ENCODE assay signal across 8 cellular contexts in genomic region chr10:93288679-93289634, GRCh38.
DNase-seq lines count a peak whose midpoint lies in the region; ATAC-seq and TF ChIP-seq lines count a peak whose summit lies in the region.

No MANE protein-coding gene starts in this region.

- H3K36me3 Mint-ChIP-seq in activated T-cell treated with anti-CD3 and anti-CD28 coated beads, Interleukin-2, amount 50 U/mL, for 4 hours (ENCODE audit: insufficient read depth): no peaks in the 10 kb centered on the region

- peak; percentile 87 for DNase-seq in BJ (ENCODE audit: low read depth)
- DNase-seq in H4 (ENCODE audit: low spot score): peak; percentile 82
- peak; percentile 76 for DNase-seq in NT2/D1 (ENCODE audit: low read depth, low spot score)
- DNase-seq in activated T-cell treated with anti-CD3 and anti-CD28 coated beads, Interleukin-2, amount 50 U/mL, for 4 hours: peak; percentile 41
- peak; percentile 91 for DNase-seq in fibroblast of pulmonary artery (ENCODE audit: low read depth)
- DNase-seq in neuronal stem cell (ENCODE audit: low spot score): peak; percentile 87
- DNase-seq in tibial artery: peak; percentile 56 to 74

- no peak overlapping the region for H3K9ac ChIP-seq in NT2/D1 (ENCODE audit: insufficient read length, low read depth)
- no peak overlapping the region for H3K9ac ChIP-seq in neuronal stem cell (ENCODE audit: low read depth, low read length, poor library complexity)

- intact Hi-C loops in tibial artery (cut with DNase I; ENCODE audit: low total_unique reads): loop anchor here (5.0 kb wide), 1 partner anchor 207 kb away; no protein-coding TSS in a partner anchor

- H3K27me3 Mint-ChIP-seq in activated T-cell treated with anti-CD3 and anti-CD28 coated beads, Interleukin-2, amount 50 U/mL, for 4 hours (ENCODE audit: low read depth): no peaks in the 10 kb centered on the region

- TF ChIP-seq CTCF in BJ (IDR thresholded peaks at IDR 0.05; ENCODE audit: insufficient read depth, low read depth, low read length) (peak; percentile 79), fibroblast of pulmonary artery (IDR thresholded peaks at IDR 0.05; ENCODE audit: low read length, missing control alignments) (peak; percentile 78), tibial artery (IDR thresholded peaks at IDR 0.05) (peak; percentile 77 to 85)

- H2BK15ac ChIP-seq in neuronal stem cell (ENCODE audit: low read length): no peak overlapping the region

- ATAC-seq in activated T-cell treated with anti-CD3 and anti-CD28 coated beads, Interleukin-2, amount 50 U/mL, for 4 hours: no peak
- no peak for ATAC-seq in HG03108 (IDR thresholded peaks at IDR 0.05; ENCODE audit: unreplicated experiment)

- no peak overlapping the region for H2BK5ac ChIP-seq in neuronal stem cell (ENCODE audit: low read length)

- POLR2A ChIA-PET in BJ (lab: Charles Lee): no interaction called here

- no peak overlapping the region for H3K14ac ChIP-seq in neuronal stem cell (ENCODE audit: low read length)

- H2BK120ac ChIP-seq in neuronal stem cell (ENCODE audit: low read depth, low read length): no peak overlapping the region

- H3K36me3 ChIP-seq in BJ (ENCODE audit: control insufficient read depth, insufficient read depth, low read length) (no peaks in the 10 kb centered on the region), NT2/D1 (ENCODE audit: insufficient read depth, insufficient read length, low read length) (no peaks in the 10 kb centered on the region), neuronal stem cell (replicated peaks in 1 of 2; ENCODE audit: control insufficient read depth in 2 of 2, insufficient read depth in 2 of 2, low read length in 2 of 2) (no peaks in the 10 kb centered on the region), tibial artery (no peaks in the 10 kb centered on the region)

- no peaks in the 10 kb centered on the region for H3K79me1 ChIP-seq in neuronal stem cell (ENCODE audit: low read depth, low read length)

- H3K4me3 Mint-ChIP-seq in activated T-cell treated with anti-CD3 and anti-CD28 coated beads, Interleukin-2, amount 50 U/mL, for 4 hours: no peak overlapping the region

- H2BK12ac ChIP-seq in neuronal stem cell (ENCODE audit: low read length): no peak overlapping the region

- no peak overlapping the region for H3K18ac ChIP-seq in neuronal stem cell (ENCODE audit: low read length)

- no peaks in the 10 kb centered on the region for H3K9me3 ChIP-seq in NT2/D1 (ENCODE audit: insufficient read depth, low read length)
- H3K9me3 ChIP-seq in neuronal stem cell (replicated peaks in 1 of 2; ENCODE audit: control insufficient read depth in 2 of 2, insufficient read depth in 1 of 2, low read depth in 1 of 2, low read length in 2 of 2): no peaks in the 10 kb centered on the region
- H3K9me3 ChIP-seq in tibial artery: no peaks in the 10 kb centered on the region

- H3K9me3 Mint-ChIP-seq in activated T-cell treated with anti-CD3 and anti-CD28 coated beads, Interleukin-2, amount 50 U/mL, for 4 hours: no peaks in the 10 kb centered on the region

- no peaks in the 10 kb centered on the region for H3K4me1 Mint-ChIP-seq in activated T-cell treated with anti-CD3 and anti-CD28 coated beads, Interleukin-2, amount 50 U/mL, for 4 hours (ENCODE audit: low read depth)

- H2AK5ac ChIP-seq in neuronal stem cell (ENCODE audit: low read depth, low read length): no peak overlapping the region

- no peaks in the 10 kb centered on the region for H3K27me3 ChIP-seq in BJ (ENCODE audit: control insufficient read depth, insufficient read depth, low read length)
- H3K27me3 ChIP-seq in NT2/D1 (ENCODE audit: insufficient read depth, insufficient read length): peaks cover 63% of the 10 kb centered on the region
- peaks cover 0 to 1% (median 0%) of the 10 kb centered on the region in 3 experiments for H3K27me3 ChIP-seq in neuronal stem cell (ENCODE audit: control insufficient read depth in 3 of 3, insufficient read depth in 3 of 3, low read depth in 1 of 3, low read length in 3 of 3)
- no peaks in the 10 kb centered on the region for H3K27me3 ChIP-seq in tibial artery

- no peak overlapping the region for H3K23ac ChIP-seq in neuronal stem cell (ENCODE audit: low read depth, low read length, poor library complexity)

- H2AFZ ChIP-seq in neuronal stem cell (ENCODE audit: low read length): no peak overlapping the region

- no peak overlapping the region for H4K8ac ChIP-seq in neuronal stem cell (ENCODE audit: low read depth, low read length)

- H3K4me2 ChIP-seq in neuronal stem cell (ENCODE audit: insufficient read depth, low read length, poor library complexity, severe bottlenecking): no peak overlapping the region

- no peak overlapping the region for H3K4ac ChIP-seq in neuronal stem cell (ENCODE audit: low read length)

- H3K27ac ChIP-seq in neuronal stem cell (replicated peaks; ENCODE audit: low read length) (no peak overlapping the region), tibial artery (no peak overlapping the region)

- no peak overlapping the region for H4K91ac ChIP-seq in neuronal stem cell (ENCODE audit: low read depth, low read length, poor library complexity)

- WGBS in neuronal stem cell (ENCODE audit: extremely low coverage in 2 of 2, insufficient read length in 2 of 2, insufficient replicate concordance in 1 of 2), 2 donors: no CpG with 5 or more reads among the region's 20 CpGs

- H3K4me1 ChIP-seq in NT2/D1 (ENCODE audit: insufficient read depth, insufficient read length): no peaks in the 10 kb centered on the region
- no peaks in the 10 kb centered on the region for H3K4me1 ChIP-seq in neuronal stem cell (ENCODE audit: control insufficient read depth in 2 of 2, insufficient read depth in 1 of 2, low read depth in 1 of 2, low read length in 2 of 2)
- peaks cover 0 to 4% (median 0%) of the 10 kb centered on the region in 4 donors for H3K4me1 ChIP-seq in tibial artery

- H3K4me3 ChIP-seq in BJ (ENCODE audit: low read depth, low read length) (no peak overlapping the region), NT2/D1 (ENCODE audit: insufficient read length, low read depth) (no peak overlapping the region), fibroblast of pulmonary artery (replicated peaks; ENCODE audit: low read depth, low read length) (no peak overlapping the region), neuronal stem cell (ENCODE audit: low read length in 2 of 2) (no peak overlapping the region), tibial artery (no peak overlapping the region)

- CTCF ChIA-PET in BJ (lab: Yijun Ruan, JAX): interaction anchor here (1.4 to 3.2 kb wide), 2 partner anchors 208 to 222 kb away, joined by 3 to 39 read pairs; no protein-coding TSS in a partner anchor

Comparison
In these comparisons a context has a peak if more than half of its experiments do, and no peak if none do; other contexts are left out.
1. DNase-seq: peak in every context shown above with its lines; median percentile 91 in fibroblast of pulmonary artery; 87 in BJ; 87 in neuronal stem cell; 82 in H4; 76 in NT2/D1; 65 in tibial artery; 41 in activated T-cell treated with anti-CD3 and anti-CD28 coated beads, Interleukin-2, amount 50 U/mL, for 4 hours.